In genomic region chr22:47292546-47293320, GRCh38 we compare ENCODE assay signal across 22 cellular contexts.
DNase-seq lines count a peak whose midpoint lies in the region; ATAC-seq and TF ChIP-seq lines count a peak whose summit lies in the region.
"Had no signal": no experiment of that assay in that cellular context is flagged by ENCODE, and none has a peak within 500 bp of the region (broad histone marks: within the 10 kb centered on the region; RNA-seq: fewer than 3 reads in every experiment).

No MANE protein-coding gene starts in this region.

- no peaks in the 10 kb centered on the region for H3K36me3 ChIP-seq in right atrium auricular region
- H3K36me3 ChIP-seq: neural progenitor cell, right lobe of liver had no signal

- no peak overlapping the region for H3K27ac ChIP-seq in right atrium auricular region
- H3K27ac ChIP-seq: neural progenitor cell, right lobe of liver had no signal

- DNase-seq in left ventricle myocardium superior (no peak), left cardiac atrium (no peak), right atrium auricular region (ENCODE audit: low spot score) (peak; percentile 16), skeletal muscle cell (ENCODE audit: low read depth) (peak; percentile 25), DMS53 treated with DMSO at 0.1 percent for 48 hours (lab: John Stamatoyannopoulos, UW; ENCODE audit: unreplicated experiment) (no peak)
- no peak for DNase-seq in stimulated activated naive CD8-positive, alpha-beta T cell treated with anti-CD3 and anti-CD28 coated beads, Interleukin-15, Interleukin-2, amounts not matched to agents 100 U/mL and 50 U/mL, for 24 hours
- DNase-seq: activated CD4-positive, alpha-beta T cell treated with anti-CD3 and anti-CD28 coated beads for 48 hours; activated T-cell treated with anti-CD3 and anti-CD28 coated beads, Interleukin-2, amount 50 U/mL, for 1 hour; CD4-positive, CD25-positive, alpha-beta regulatory T cell; dermis blood vessel endothelial cell; DMS79; immature natural killer cell; NCI-H2081 treated with DMSO at 0.1 percent for 48 hours; NCI-H524 treated with DMSO at 0.1 percent for 48 hours; PC-3; stimulated activated CD4-positive, alpha-beta T cell treated with anti-CD3 and anti-CD28 coated beads, Interleukin-4, amount 100 ng/mL, for 24 hours had no signal

- H3K4me3 ChIP-seq in right atrium auricular region (no peak overlapping the region), skeletal muscle cell (ENCODE audit: low read depth, low read length) (no peak overlapping the region)
- H3K4me3 ChIP-seq: neural progenitor cell, right lobe of liver had no signal

- intact Hi-C loops in left ventricle myocardium superior (cut with micrococcal nuclease) = no loop called here
- intact Hi-C loops in left cardiac atrium (cut with DNase I) = no loop called here

- ATAC-seq in left ventricle myocardium superior (peak; percentile 50), left cardiac atrium (no peak), GM21360 (IDR thresholded peaks at IDR 0.05; ENCODE audit: unreplicated experiment) (no peak), GM21528 (IDR thresholded peaks at IDR 0.05; ENCODE audit: low FRiP score, unreplicated experiment) (no peak)
- no peak for ATAC-seq in stimulated activated naive CD8-positive, alpha-beta T cell treated with anti-CD3 and anti-CD28 coated beads, Interleukin-15, Interleukin-2, amounts not matched to agents 100 U/mL and 50 U/mL, for 24 hours
- ATAC-seq: activated naive CD4-positive, alpha-beta T cell treated with anti-CD3 and anti-CD28 coated beads, Interleukin-2, amount 50 U/mL, for 72 hours; PC-3; SK-N-SH treated with all-trans-retinoic acid at 6 μM for 48 hours had no signal

- H3K9me3 ChIP-seq in right atrium auricular region = no peaks in the 10 kb centered on the region
- H3K9me3 ChIP-seq: right lobe of liver had no signal

- no peak for TF ChIP-seq CTCF in right atrium auricular region (IDR thresholded peaks at IDR 0.05)

- no peaks in the 10 kb centered on the region for H3K27me3 ChIP-seq in right atrium auricular region
- H3K27me3 ChIP-seq: neural progenitor cell, right lobe of liver had no signal

- no peaks in the 10 kb centered on the region for H3K4me1 ChIP-seq in right atrium auricular region
- H3K4me1 ChIP-seq: neural progenitor cell had no signal

Comparison
In these comparisons a context has a peak if more than half of its experiments do, and no peak if none do; other contexts are left out.
1. DNase-seq: peak in right atrium auricular region (single experiment) and skeletal muscle cell (single experiment); none in left ventricle myocardium superior (single experiment), left cardiac atrium (single experiment), stimulated activated naive CD8-positive, alpha-beta T cell treated with anti-CD3 and anti-CD28 coated beads, Interleukin-15, Interleukin-2, amounts not matched to agents 100 U/mL and 50 U/mL, for 24 hours (single experiment) and DMS53 treated with DMSO at 0.1 percent for 48 hours (single experiment).